32 cellular contexts compared by ENCODE assay signal in the genomic region with DNA sequence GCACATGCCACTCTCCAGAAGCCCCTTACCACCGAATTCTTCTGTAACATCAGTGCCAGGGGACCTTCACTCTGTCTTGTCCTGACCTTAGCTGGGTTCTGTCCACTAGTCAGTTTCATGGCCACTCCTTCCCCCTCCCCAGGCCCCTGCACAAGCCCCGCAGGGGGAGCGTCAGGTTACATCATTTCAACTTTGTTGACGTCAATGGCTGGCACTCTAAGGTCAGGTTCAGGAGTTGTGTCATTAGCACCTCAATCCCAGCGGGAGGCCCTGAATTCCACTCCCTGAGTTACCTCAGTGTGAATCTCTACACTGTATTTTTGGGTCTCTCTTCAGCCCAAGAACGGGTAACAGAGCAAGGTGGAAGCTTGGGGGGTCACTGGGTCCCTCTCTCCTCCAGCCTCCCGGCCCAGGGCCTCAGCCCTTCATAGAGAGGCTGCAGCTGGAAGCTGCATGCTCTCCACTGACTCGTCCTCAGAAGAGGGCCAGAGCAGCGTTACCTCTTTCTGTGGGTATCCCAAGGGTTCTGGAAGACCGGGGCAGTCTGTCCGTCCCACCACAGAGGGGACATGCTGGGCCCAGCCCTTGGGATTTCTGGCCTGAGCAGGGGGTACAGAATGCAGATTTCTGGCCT. TPM values are rescaled to one million over a fixed set of nuclear protein-coding genes. Genes with fewer than 3 reads are reported as not detected.
"Had no signal": no experiment of that assay in that cellular context is flagged by ENCODE, and none has a peak within 500 bp of the region (broad histone marks: within the 10 kb centered on the region; RNA-seq: fewer than 3 reads in every experiment).

No MANE protein-coding gene starts in this region.

- H3K36me3 Mint-ChIP-seq: naive thymus-derived CD8-positive, alpha-beta T cell; stimulated activated memory B cell treated with anti-CD40 and anti-IgM and Interleukin-4, amounts not matched to agents 10 μg/mL and 1 μg/mL and 100 μg/mL, for 72 hours; type B pancreatic cell had no signal

- H3K27me3 ChIP-seq: dorsolateral prefrontal cortex, ovary, testis had no signal

- H3K4me3 Mint-ChIP-seq: naive thymus-derived CD8-positive, alpha-beta T cell; nephron progenitor cell; stimulated activated memory B cell treated with anti-CD40 and anti-IgM and Interleukin-4, amounts not matched to agents 10 μg/mL and 1 μg/mL and 100 μg/mL, for 72 hours; type B pancreatic cell had no signal

- H3K4me3 ChIP-seq: dorsolateral prefrontal cortex, gastroesophageal sphincter, heart left ventricle, left lung, ovary, psoas muscle, skin epidermis, spleen, testis, tibial artery had no signal

- DNase-seq: dorsolateral prefrontal cortex; effector CD4-positive, alpha-beta T cell; foreskin keratinocyte; heart left ventricle; hippocampal formation; left lung; naive thymus-derived CD8-positive, alpha-beta T cell; nephron progenitor cell; nucleus accumbens; ovary; right cardiac atrium; spleen; stimulated activated CD4-positive, alpha-beta T cell treated with anti-CD3 and anti-CD28 coated beads, Interleukin-4, amount 100 ng/mL, for 4 hours; stimulated activated naive CD8-positive, alpha-beta T cell treated with anti-CD3 and anti-CD28 coated beads, Interleukin-15, Interleukin-2, amounts not matched to agents 100 U/mL and 50 U/mL, for 24 hours; substantia nigra; testis; tibial artery had no signal

- H3K27ac Mint-ChIP-seq: naive thymus-derived CD8-positive, alpha-beta T cell; nephron progenitor cell; stimulated activated memory B cell treated with anti-CD40 and anti-IgM and Interleukin-4, amounts not matched to agents 10 μg/mL and 1 μg/mL and 100 μg/mL, for 72 hours; type B pancreatic cell had no signal

- H3K9me3 ChIP-seq: gastroesophageal sphincter, heart left ventricle, left lung, ovary, psoas muscle, spleen, testis, tibial artery had no signal

- H3K36me3 ChIP-seq: gastroesophageal sphincter, heart left ventricle, left lung, ovary, spleen, tibial artery had no signal

- H3K4me1 Mint-ChIP-seq: naive thymus-derived CD8-positive, alpha-beta T cell; stimulated activated memory B cell treated with anti-CD40 and anti-IgM and Interleukin-4, amounts not matched to agents 10 μg/mL and 1 μg/mL and 100 μg/mL, for 72 hours had no signal

- H3K9me3 Mint-ChIP-seq: naive thymus-derived CD8-positive, alpha-beta T cell; nephron progenitor cell; stimulated activated memory B cell treated with anti-CD40 and anti-IgM and Interleukin-4, amounts not matched to agents 10 μg/mL and 1 μg/mL and 100 μg/mL, for 72 hours; type B pancreatic cell had no signal

- H3K27ac ChIP-seq: dorsolateral prefrontal cortex, epithelial cell of prostate, foreskin keratinocyte, gastroesophageal sphincter, heart left ventricle, left lung, ovary, psoas muscle, skin epidermis, spleen, testis, tibial artery had no signal

- H3K4me1 ChIP-seq: foreskin keratinocyte, gastroesophageal sphincter, left lung, psoas muscle, testis, tibial artery had no signal

- ATAC-seq: esophagus mucosa; foreskin keratinocyte; gastroesophageal sphincter; heart left ventricle; left lung; naive thymus-derived CD8-positive, alpha-beta T cell; psoas muscle; right cardiac atrium; stimulated activated memory B cell treated with anti-CD40 and anti-IgM and Interleukin-4, amounts not matched to agents 10 μg/mL and 1 μg/mL and 100 μg/mL, for 72 hours; stimulated activated naive CD8-positive, alpha-beta T cell treated with anti-CD3 and anti-CD28 coated beads, Interleukin-15, Interleukin-2, amounts not matched to agents 100 U/mL and 50 U/mL, for 24 hours had no signal

RNA-seq across cellular contexts. Expression of gene USH1C, which starts 10.3 kb away (rescaled TPM):
- total RNA-seq: fibroblast of lung; foreskin keratinocyte; lung microvascular endothelial cell; myocyte; naive thymus-derived CD8-positive, alpha-beta T cell; psoas muscle; spleen had no signal
- polyA plus RNA-seq: fibroblast of lung; foreskin keratinocyte; keratinocyte; naive thymus-derived CD8-positive, alpha-beta T cell had no signal

RNA-seq across cellular contexts. Expression of gene OTOG, which starts 13.2 kb away (rescaled TPM):
- total RNA-seq: esophagus mucosa; fibroblast of lung; foreskin keratinocyte; gastroesophageal sphincter; heart left ventricle; left lung; lower leg skin; lung microvascular endothelial cell; mesenteric fat pad; naive thymus-derived CD8-positive, alpha-beta T cell; ovary; psoas muscle; renal cortical epithelial cell; right cardiac atrium; spleen had no signal
- polyA plus RNA-seq: fibroblast of lung; foreskin keratinocyte; heart left ventricle; keratinocyte; naive thymus-derived CD8-positive, alpha-beta T cell; ovary; psoas muscle; right cardiac atrium; spleen; urinary bladder had no signal

RNA-seq across cellular contexts. Expression of gene ABCC8, which starts 57.3 kb away (rescaled TPM):
- total RNA-seq: esophagus mucosa; fibroblast of lung; foreskin keratinocyte; lung microvascular endothelial cell; myocyte; naive thymus-derived CD8-positive, alpha-beta T cell; renal cortical epithelial cell had no signal
- polyA plus RNA-seq: fibroblast of lung; foreskin keratinocyte; keratinocyte; naive thymus-derived CD8-positive, alpha-beta T cell had no signal
